8 cellular contexts compared by ENCODE assay signal in genomic region chr15:72227192-72227586, GRCh38. TPM values are rescaled to one million over a fixed set of nuclear protein-coding genes. Genes with fewer than 3 reads are reported as not detected.
DNase-seq lines count a peak whose midpoint lies in the region; ATAC-seq, FAIRE-seq and TF ChIP-seq lines count a peak whose summit lies in the region.

No MANE protein-coding gene starts in this region.

- peaks cover 66% of the 10 kb centered on the region for H3K4me1 Mint-ChIP-seq in CD14-positive monocyte
- H3K4me1 Mint-ChIP-seq in activated T-cell treated with anti-CD3 and anti-CD28 coated beads, Interleukin-2, amount 50 U/mL, for 4 hours (ENCODE audit: low read depth), result peaks cover 57% of the 10 kb centered on the region

- H2AFZ ChIP-seq in Loucy (ENCODE audit: low read length), result no peak overlapping the region

- no peak; the same call in 1 of the 2 replicates for TF ChIP-seq POLR2A in H54 (IDR thresholded peaks at IDR 0.05; ENCODE audit: low read depth, low read length)

- peak overlapping the region; percentile 99 for H3K9ac ChIP-seq in Loucy (ENCODE audit: low read depth, low read length, poor library complexity, severe bottlenecking)

- peaks cover 25 to 39% of the 10 kb centered on the region in 2 donors for H3K36me3 Mint-ChIP-seq in CD14-positive monocyte
- peaks cover 49% of the 10 kb centered on the region for H3K36me3 Mint-ChIP-seq in activated T-cell treated with anti-CD3 and anti-CD28 coated beads, Interleukin-2, amount 50 U/mL, for 4 hours (ENCODE audit: insufficient read depth)

- no peaks in the 10 kb centered on the region for H3K9me3 ChIP-seq in Loucy (ENCODE audit: insufficient read depth, low read depth, low read length)

- TF ChIP-seq CTCF in CD14-positive monocyte (IDR thresholded peaks at IDR 0.05) (no peak), Loucy (conservative IDR thresholded peaks at IDR 0.05; ENCODE audit: low read length) (no peak), foreskin fibroblast (IDR thresholded peaks at IDR 0.05; ENCODE audit: low read depth, low read length) (no peak)

- peaks cover 19% of the 10 kb centered on the region for H3F3A ChIP-seq in Loucy (ENCODE audit: low read depth)

- H3K79me2 ChIP-seq in Loucy (ENCODE audit: insufficient read depth, low read length), result peaks cover 94% of the 10 kb centered on the region

- H3K27ac Mint-ChIP-seq in CD14-positive monocyte, result peak overlapping the region; percentile 98 to 100 (median 99)

- peaks cover 66% of the 10 kb centered on the region for H3K4me1 ChIP-seq in Loucy (ENCODE audit: insufficient read depth, low read length, poor library complexity, severe bottlenecking)

- FAIRE-seq in H54 (lab: Jason Lieb, UNC), result no peak

- no peaks in the 10 kb centered on the region for H3K9me2 ChIP-seq in Loucy (replicated peaks; ENCODE audit: low read depth, low read length)

- DNase-seq in CD14-positive monocyte (ENCODE audit: low spot score) (no peak), foreskin fibroblast (peak; percentile 64 to 77), H54 (ENCODE audit: insufficient read length, low spot score) (no peak), NCI-H2196 treated with DMSO at 0.1 percent for 48 hours (lab: John Stamatoyannopoulos, UW; ENCODE audit: unreplicated experiment) (no peak)
- DNase-seq in activated T-cell treated with anti-CD3 and anti-CD28 coated beads, Interleukin-2, amount 50 U/mL, for 4 hours, result peak; percentile 36
- peak; percentile 45 for DNase-seq in stimulated activated CD4-positive, alpha-beta T cell treated with anti-CD3 and anti-CD28 coated beads, Interleukin-4, amount 100 ng/mL, for 1 hour

- intact Hi-C loops in CD14-positive monocyte (cut with micrococcal nuclease), result loop anchor here in 1 of 2 donors (5.0 kb wide), 1 partner anchor 145 kb away; no protein-coding TSS in a partner anchor

- H4K20me1 ChIP-seq in Loucy (ENCODE audit: insufficient read depth, low read length, poor library complexity, severe bottlenecking), result peaks cover 82% of the 10 kb centered on the region

- peaks cover 0 to 2% (median 0%) of the 10 kb centered on the region in 7 donors for H3K9me3 Mint-ChIP-seq in CD14-positive monocyte
- no peaks in the 10 kb centered on the region for H3K9me3 Mint-ChIP-seq in activated T-cell treated with anti-CD3 and anti-CD28 coated beads, Interleukin-2, amount 50 U/mL, for 4 hours

- peak overlapping the region; percentile 83 for H3K4me2 ChIP-seq in Loucy (ENCODE audit: low read depth, low read length, poor library complexity, severe bottlenecking)

- no peaks in the 10 kb centered on the region for H3K27me3 Mint-ChIP-seq in CD14-positive monocyte (ENCODE audit: low read depth in 3 of 3)
- H3K27me3 Mint-ChIP-seq in activated T-cell treated with anti-CD3 and anti-CD28 coated beads, Interleukin-2, amount 50 U/mL, for 4 hours (ENCODE audit: low read depth), result no peaks in the 10 kb centered on the region

- H3K36me3 ChIP-seq in Loucy (ENCODE audit: insufficient read depth, low read length), result peaks cover 30% of the 10 kb centered on the region; the same call in 1 of the 2 replicates

- peaks cover 10% of the 10 kb centered on the region for H3K27me3 ChIP-seq in Loucy (ENCODE audit: insufficient read depth, low read length, poor library complexity, severe bottlenecking)

- ATAC-seq in activated T-cell treated with anti-CD3 and anti-CD28 coated beads, Interleukin-2, amount 50 U/mL, for 4 hours, result peak; percentile 23 to 29
- no peak for ATAC-seq in HG02970 (IDR thresholded peaks at IDR 0.05; ENCODE audit: low FRiP score, unreplicated experiment)

- peak overlapping the region; percentile 95 for H3K4me3 ChIP-seq in Loucy (ENCODE audit: low read length, poor library complexity, severe bottlenecking)
- peak overlapping the region; percentile 30 to 84 for H3K4me3 ChIP-seq in foreskin fibroblast (ENCODE audit: low read depth in 1 of 2, low read length in 2 of 2)

- peak overlapping the region; percentile 71 to 87 for H3K4me3 Mint-ChIP-seq in CD14-positive monocyte
- peak overlapping the region; percentile 98 for H3K4me3 Mint-ChIP-seq in activated T-cell treated with anti-CD3 and anti-CD28 coated beads, Interleukin-2, amount 50 U/mL, for 4 hours

RNA-seq across cellular contexts. Expression of gene PKM, which starts 3.8 kb away (rescaled TPM):
- polyA plus RNA-seq in CD14-positive monocyte, result 100 to 1,000 TPM; 986 to 999 TPM
- 1,000 to 10,000 TPM; 2,397 to 2,519 (median 2,398) TPM for total RNA-seq in activated T-cell treated with anti-CD3 and anti-CD28 coated beads, Interleukin-2, amount 50 U/mL, for 4 hours

RNA-seq across cellular contexts. Expression of gene GRAMD2A, which starts 29.6 kb away (rescaled TPM):
- not detected for polyA plus RNA-seq in CD14-positive monocyte
- not detected for total RNA-seq in activated T-cell treated with anti-CD3 and anti-CD28 coated beads, Interleukin-2, amount 50 U/mL, for 4 hours

RNA-seq across cellular contexts. Expression of gene PARP6, which starts 45.2 kb away (rescaled TPM):
- 10 to 100 TPM; 12.9 to 13.5 TPM for polyA plus RNA-seq in CD14-positive monocyte
- total RNA-seq in activated T-cell treated with anti-CD3 and anti-CD28 coated beads, Interleukin-2, amount 50 U/mL, for 4 hours, result 10 to 100 TPM; 62.9 to 63.2 (median 62.9) TPM

Comparison
In these comparisons a context has a peak if more than half of its experiments do, and no peak if none do; other contexts are left out.
1. DNase-seq: peak in activated T-cell treated with anti-CD3 and anti-CD28 coated beads, Interleukin-2, amount 50 U/mL, for 4 hours (single experiment), foreskin fibroblast (2 of 2) and stimulated activated CD4-positive, alpha-beta T cell treated with anti-CD3 and anti-CD28 coated beads, Interleukin-4, amount 100 ng/mL, for 1 hour (single experiment); none in CD14-positive monocyte (single experiment), H54 (single experiment) and NCI-H2196 treated with DMSO at 0.1 percent for 48 hours (single experiment).